In genomic region chr17:40418428-40418706, GRCh38 we compare ENCODE assay signal across 1 cellular context.
TF ChIP-seq lines count a peak whose summit lies in the region.

No MANE protein-coding gene starts in this region.

TF ChIP-seq in SK-N-SH, 30 proteins besides CTCF, POLR2A, EP300 and RAD21 (continued from another document):
- TF ChIP-seq MAX (IDR thresholded peaks at IDR 0.05; ENCODE audit: low read depth) (no peak), USF2 (IDR thresholded peaks at IDR 0.05; ENCODE audit: borderline replicate concordance, low read depth, low read length) (no peak), RXRA (IDR thresholded peaks at IDR 0.05; ENCODE audit: borderline replicate concordance, low read depth) (no peak)
